Comparison of ENCODE assay signal across 10 cellular contexts in the genomic region with DNA sequence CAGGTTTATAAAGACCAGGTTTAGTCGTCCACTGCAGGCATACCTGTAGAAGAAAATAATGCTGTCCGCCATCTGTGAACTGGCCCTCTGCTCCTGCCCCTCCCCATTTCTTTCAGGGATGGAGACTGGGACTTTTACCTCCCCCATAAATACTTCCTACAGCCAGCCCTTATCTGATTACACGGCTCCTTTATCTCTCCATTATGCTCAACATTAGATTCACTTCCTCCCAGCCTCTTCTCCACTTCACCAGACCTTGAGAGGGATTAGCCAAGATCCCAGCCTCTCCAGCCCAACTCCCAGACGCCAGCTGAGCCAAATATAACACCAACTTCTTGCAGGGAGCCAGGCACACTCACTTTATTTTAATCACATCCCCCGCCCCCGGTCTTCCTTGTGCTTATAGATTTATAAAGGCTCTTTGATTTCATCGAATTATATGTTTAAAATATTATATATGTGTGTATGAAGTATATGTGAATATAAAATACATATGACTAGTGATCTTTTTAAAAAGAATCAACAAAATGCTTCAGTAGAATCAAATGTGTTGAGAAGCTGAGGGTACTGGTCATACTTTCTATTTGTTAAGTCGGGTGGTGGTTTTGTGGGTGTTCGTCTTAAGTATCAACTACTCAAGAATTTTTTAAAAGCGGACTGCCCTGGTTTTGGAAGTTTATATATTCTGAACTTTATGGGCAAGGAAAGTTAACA.
DNase-seq lines count a peak whose midpoint lies in the region; TF ChIP-seq lines count a peak whose summit lies in the region.
"Had no signal": no experiment of that assay in that cellular context is flagged by ENCODE, and none has a peak within 500 bp of the region (broad histone marks: within the 10 kb centered on the region; RNA-seq: fewer than 3 reads in every experiment).

No MANE protein-coding gene starts in this region.

- TF ChIP-seq CTCF in Loucy (conservative IDR thresholded peaks at IDR 0.05; ENCODE audit: low read length) = no peak
- no peak for TF ChIP-seq CTCF in SK-N-SH (IDR thresholded peaks at IDR 0.05)
- no peak for TF ChIP-seq CTCF in hepatocyte (IDR thresholded peaks at IDR 0.05; ENCODE audit: poor library complexity)
- TF ChIP-seq CTCF in testis (IDR thresholded peaks at IDR 0.05) = no peak

- TF ChIP-seq EP300 in SK-N-SH (IDR thresholded peaks at IDR 0.05; ENCODE audit: borderline replicate concordance in 1 of 2, low read depth in 1 of 2, low read length in 1 of 2) = no peak

- H3K27me3 ChIP-seq in Loucy (ENCODE audit: insufficient read depth, low read length, poor library complexity, severe bottlenecking) (no peaks in the 10 kb centered on the region), SK-N-SH (ENCODE audit: insufficient read depth) (no peaks in the 10 kb centered on the region), hepatocyte (no peaks in the 10 kb centered on the region), testis (no peaks in the 10 kb centered on the region)

- no peak for TF ChIP-seq RAD21 in SK-N-SH (IDR thresholded peaks at IDR 0.05; ENCODE audit: low read length)

- H3K4me3 ChIP-seq in Loucy (ENCODE audit: low read length, poor library complexity, severe bottlenecking) (no peak overlapping the region), SK-N-SH (ENCODE audit: low read depth in 2 of 2, low read length in 1 of 2) (no peak overlapping the region), hepatocyte (no peak overlapping the region), testis (no peak overlapping the region)
- H3K4me3 ChIP-seq: prostate gland had no signal

- DNase-seq in SK-N-SH (no peak), hepatocyte (ENCODE audit: low spot score) (peak; percentile 42), testis (peak; percentile 29), NCI-H1930 (lab: John Stamatoyannopoulos, UW) (no peak), kidney tubule cell (ENCODE audit: low spot score) (no peak), NCI-H510A treated with DMSO at 0.1 percent for 48 hours (lab: John Stamatoyannopoulos, UW) (no peak)
- DNase-seq: activated effector memory CD4-positive, alpha-beta T cell treated with anti-CD3 and anti-CD28 coated beads, Interleukin-2, amount 50 U/mL, for 16 hours; NCI-H446 had no signal

- H3F3A ChIP-seq in Loucy (ENCODE audit: low read depth) = no peaks in the 10 kb centered on the region
- H3F3A ChIP-seq in SK-N-SH (replicated peaks; ENCODE audit: insufficient read depth) = peaks cover 11% of the 10 kb centered on the region

- 68% methylated on average over 10 of the region's 10 CpGs for WGBS in SK-N-SH (ENCODE audit: low lambda C conversion rate)
- 38% methylated on average over 10 of the region's 10 CpGs for WGBS in hepatocyte (ENCODE audit: low lambda C conversion rate, missing lambda C conversion rate)
- WGBS in testis, 2 donors = 59 to 65% methylated on average over 10 of the region's 10 CpGs

- H3K4me2 ChIP-seq in Loucy (ENCODE audit: low read depth, low read length, poor library complexity, severe bottlenecking) (peak overlapping the region; percentile 42), SK-N-SH (peak overlapping the region; percentile 48; the same call in 1 of the 2 replicates), hepatocyte (peak overlapping the region; percentile 13)

- H3K9ac ChIP-seq in Loucy (ENCODE audit: low read depth, low read length, poor library complexity, severe bottlenecking) (no peak overlapping the region), SK-N-SH (no peak overlapping the region)

- CTCF ChIA-PET in SK-N-SH (lab: Yijun Ruan, JAX) = interaction anchor here (1.4 to 4.9 kb wide), 7 partner anchors 9 to 202 kb away, joined by 3 to 20 read pairs (median 6); a partner anchor contains a TSS

- H4K20me1 ChIP-seq in Loucy (ENCODE audit: insufficient read depth, low read length, poor library complexity, severe bottlenecking) (no peaks in the 10 kb centered on the region), SK-N-SH (ENCODE audit: insufficient read depth) (peaks cover 94% of the 10 kb centered on the region), hepatocyte (ENCODE audit: insufficient read depth, poor library complexity, severe bottlenecking) (peaks cover 5% of the 10 kb centered on the region)

- H2AFZ ChIP-seq in Loucy (ENCODE audit: low read length) (no peak overlapping the region), SK-N-SH (ENCODE audit: low read depth) (no peak overlapping the region), hepatocyte (no peak overlapping the region)

- no peaks in the 10 kb centered on the region for H3K9me2 ChIP-seq in Loucy (replicated peaks; ENCODE audit: low read depth, low read length)
- H3K9me2 ChIP-seq in SK-N-SH = no peaks in the 10 kb centered on the region
- H3K9me2 ChIP-seq in hepatocyte (replicated peaks; ENCODE audit: insufficient read depth) = no peaks in the 10 kb centered on the region

- H3K79me2 ChIP-seq in Loucy (ENCODE audit: insufficient read depth, low read length) = peaks cover 39% of the 10 kb centered on the region
- peaks cover 94% of the 10 kb centered on the region for H3K79me2 ChIP-seq in SK-N-SH (ENCODE audit: insufficient read depth)
- peaks cover 64% of the 10 kb centered on the region for H3K79me2 ChIP-seq in hepatocyte

- intact Hi-C loops in testis (cut with DNase I; ENCODE audit: low total_unique reads) = no loop called here

- H3K4me1 ChIP-seq in Loucy (ENCODE audit: insufficient read depth, low read length, poor library complexity, severe bottlenecking) (peaks cover 48% of the 10 kb centered on the region), SK-N-SH (ENCODE audit: control insufficient read depth in 1 of 2, insufficient read depth in 2 of 2, low read depth in 1 of 2, low read length in 1 of 2) (peaks cover 34 to 40% of the 10 kb centered on the region in 2 experiments), hepatocyte (ENCODE audit: insufficient read depth) (peaks cover 30% of the 10 kb centered on the region), testis (peaks cover 18% of the 10 kb centered on the region)
- H3K4me1 ChIP-seq: prostate gland had no signal

- POLR2A ChIA-PET in SK-N-SH (lab: Yijun Ruan, JAX) = interaction anchor here (0.6 kb wide), 1 partner anchor 9 kb away, joined by 5 read pairs; no protein-coding TSS in a partner anchor

- no peak for TF ChIP-seq POLR2A in testis (IDR thresholded peaks at IDR 0.05)

- H3K36me3 ChIP-seq in Loucy (ENCODE audit: insufficient read depth, low read length) = no peaks in the 10 kb centered on the region
- no peaks in the 10 kb centered on the region for H3K36me3 ChIP-seq in SK-N-SH (replicated peaks in 1 of 2; ENCODE audit: control insufficient read depth in 1 of 2, insufficient read depth in 2 of 2, low read length in 1 of 2)
- no peaks in the 10 kb centered on the region for H3K36me3 ChIP-seq in hepatocyte (replicated peaks; ENCODE audit: insufficient read depth, low read depth)
- H3K36me3 ChIP-seq in testis (ENCODE audit: low read depth, missing control alignments) = no peaks in the 10 kb centered on the region
- H3K36me3 ChIP-seq: prostate gland had no signal

- H3K9me3 ChIP-seq in Loucy (ENCODE audit: insufficient read depth, low read depth, low read length) (no peaks in the 10 kb centered on the region), SK-N-SH (no peaks in the 10 kb centered on the region), hepatocyte (ENCODE audit: low read depth) (no peaks in the 10 kb centered on the region), testis (no peaks in the 10 kb centered on the region)
- H3K9me3 ChIP-seq: prostate gland had no signal

- H3K27ac ChIP-seq in SK-N-SH (ENCODE audit: low read depth in 2 of 2, low read length in 1 of 2) (peak overlapping the region; percentile 22 to 90; a peak in 3 of 4 replicates), hepatocyte (peak overlapping the region; percentile 65), testis (no peak overlapping the region)
- H3K27ac ChIP-seq: prostate gland had no signal

TF ChIP-seq in SK-N-SH, 30 proteins besides CTCF, POLR2A, EP300 and RAD21:
- TF ChIP-seq, protein P1, sequence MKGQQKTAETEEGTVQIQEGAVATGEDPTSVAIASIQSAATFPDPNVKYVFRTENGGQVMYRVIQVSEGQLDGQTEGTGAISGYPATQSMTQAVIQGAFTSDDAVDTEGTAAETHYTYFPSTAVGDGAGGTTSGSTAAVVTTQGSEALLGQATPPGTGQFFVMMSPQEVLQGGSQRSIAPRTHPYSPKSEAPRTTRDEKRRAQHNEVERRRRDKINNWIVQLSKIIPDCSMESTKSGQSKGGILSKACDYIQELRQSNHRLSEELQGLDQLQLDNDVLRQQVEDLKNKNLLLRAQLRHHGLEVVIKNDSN (IDR thresholded peaks at IDR 0.05; ENCODE audit: borderline replicate concordance, low read depth) = no peak
- peak; percentile 37; the same call in 1 of the 2 replicates for TF ChIP-seq GATA2 (CRISPR knock-in tag; IDR thresholded peaks at IDR 0.05)
TF ChIP-seq in SK-N-SH: peak in this region for 1.

Comparison
In these comparisons a context has a peak if more than half of its experiments do, and no peak if none do; other contexts are left out.
1. DNase-seq: peak in hepatocyte (single experiment) and testis (single experiment); none in SK-N-SH (single experiment), NCI-H1930 (0 of 2), kidney tubule cell (single experiment) and NCI-H510A treated with DMSO at 0.1 percent for 48 hours (single experiment).
2. H3K27ac ChIP-seq: peak in SK-N-SH (2 of 2) and hepatocyte (single experiment); none in testis (0 of 2).
3. Peak in every context shown above with its lines, with median percentiles within 50 percentile points of each other: H3K4me2 ChIP-seq.